In genomic region chrX:34053931-34054330, GRCh38 we compare ENCODE assay signal across 1 cellular context.
TF ChIP-seq lines count a peak whose summit lies in the region.

No MANE protein-coding gene starts in this region.

TF ChIP-seq in GM23338, 12 proteins besides CTCF, POLR2A, EP300 and RAD21:
- TF ChIP-seq ZNF462 (CRISPR knock-in tag; IDR thresholded peaks at IDR 0.05) (no peak), ZNF114 (CRISPR knock-in tag; IDR thresholded peaks at IDR 0.05) (no peak), ETS1 (IDR thresholded peaks at IDR 0.05) (no peak), ZNF331 (CRISPR knock-in tag; IDR thresholded peaks at IDR 0.05; ENCODE audit: low read depth) (no peak), NANOG (IDR thresholded peaks at IDR 0.05; ENCODE audit: borderline replicate concordance) (no peak), EZH2phosphoT487 (IDR thresholded peaks at IDR 0.05; ENCODE audit: unreplicated experiment) (no peak), JUNB (IDR thresholded peaks at IDR 0.05; ENCODE audit: unreplicated experiment) (no peak), POLR2AphosphoS5 (IDR thresholded peaks at IDR 0.05; ENCODE audit: low read depth) (no peak), REST (IDR thresholded peaks at IDR 0.05; ENCODE audit: unreplicated experiment) (no peak), STAT1 (IDR thresholded peaks at IDR 0.05; ENCODE audit: unreplicated experiment) (no peak), CREB1 (CRISPR knock-in tag; IDR thresholded peaks at IDR 0.05; ENCODE audit: low read depth) (no peak), EZH2 (IDR thresholded peaks at IDR 0.05; ENCODE audit: low read depth, unreplicated experiment) (no peak)
TF ChIP-seq in GM23338: peak in this region for 0.
